ENCODE assay signal across 1 cellular context in genomic region chr5:31194458-31194808, GRCh38.
TF ChIP-seq lines count a peak whose summit lies in the region.

No MANE protein-coding gene starts in this region.

TF ChIP-seq in HepG2, 621 proteins besides CTCF, POLR2A, EP300 and RAD21 (continued from another document):
- no peak for TF ChIP-seq FOSL2 (CRISPR knock-in tag; IDR thresholded peaks at IDR 0.05)
- TF ChIP-seq ZNF180 (CRISPR knock-in tag; IDR thresholded peaks at IDR 0.05; ENCODE audit: borderline replicate concordance, low read depth): no peak
- TF ChIP-seq CREM (IDR thresholded peaks at IDR 0.05): no peak
- no peak for TF ChIP-seq CREM (CRISPR knock-in tag; IDR thresholded peaks at IDR 0.05)
- no peak for TF ChIP-seq KDM5A (IDR thresholded peaks at IDR 0.05; ENCODE audit: borderline replicate concordance, low read length)
- no peak for TF ChIP-seq ZNF282 (IDR thresholded peaks at IDR 0.05; ENCODE audit: partially characterized antibody)
- no peak for TF ChIP-seq ZBTB7B (CRISPR knock-in tag; IDR thresholded peaks at IDR 0.05)
- no peak for TF ChIP-seq KDM2A (CRISPR knock-in tag; IDR thresholded peaks at IDR 0.05; ENCODE audit: borderline replicate concordance, low read depth)
- TF ChIP-seq ZNF839 (CRISPR knock-in tag; IDR thresholded peaks at IDR 0.05; ENCODE audit: borderline replicate concordance): no peak
TF ChIP-seq in HepG2: peak in this region for 0.
